Comparison of ENCODE assay signal across 16 cellular contexts in genomic region chr16:86457621-86458456, GRCh38. TPM values are rescaled to one million over a fixed set of nuclear protein-coding genes. Genes with fewer than 3 reads are reported as not detected.
DNase-seq lines count a peak whose midpoint lies in the region; ATAC-seq lines count a peak whose summit lies in the region.
"Had no signal": no experiment of that assay in that cellular context is flagged by ENCODE, and none has a peak within 500 bp of the region (broad histone marks: within the 10 kb centered on the region; RNA-seq: fewer than 3 reads in every experiment).

No MANE protein-coding gene starts in this region.

- no peak for ATAC-seq in activated T-cell treated with anti-CD3 and anti-CD28 coated beads, Interleukin-2, amount 50 U/mL, for 4 hours
- ATAC-seq: left colon had no signal

- no peaks in the 10 kb centered on the region for H3K4me1 Mint-ChIP-seq in activated T-cell treated with anti-CD3 and anti-CD28 coated beads, Interleukin-2, amount 50 U/mL, for 4 hours (ENCODE audit: low read depth)
- H3K4me1 Mint-ChIP-seq: activated naive CD8-positive, alpha-beta T cell treated with anti-CD3 and anti-CD28 coated beads for 36 hours had no signal

- H3K4me3 Mint-ChIP-seq in activated T-cell treated with anti-CD3 and anti-CD28 coated beads, Interleukin-2, amount 50 U/mL, for 4 hours = no peak overlapping the region
- H3K4me3 Mint-ChIP-seq: activated naive CD8-positive, alpha-beta T cell treated with anti-CD3 and anti-CD28 coated beads for 36 hours had no signal

- H3K36me3 Mint-ChIP-seq in activated T-cell treated with anti-CD3 and anti-CD28 coated beads, Interleukin-2, amount 50 U/mL, for 4 hours (ENCODE audit: insufficient read depth) = no peaks in the 10 kb centered on the region
- H3K36me3 Mint-ChIP-seq: activated naive CD8-positive, alpha-beta T cell treated with anti-CD3 and anti-CD28 coated beads for 36 hours had no signal

- H3K9me3 Mint-ChIP-seq in activated T-cell treated with anti-CD3 and anti-CD28 coated beads, Interleukin-2, amount 50 U/mL, for 4 hours = peaks cover 4% of the 10 kb centered on the region
- H3K9me3 Mint-ChIP-seq: activated naive CD8-positive, alpha-beta T cell treated with anti-CD3 and anti-CD28 coated beads for 36 hours had no signal

- DNase-seq in AG08395 (ENCODE audit: low spot score) (peak; percentile 87), HT1080 (ENCODE audit: low read depth) (peak; percentile 14), fibroblast of gingiva (ENCODE audit: low read depth) (peak; percentile 79), non-pigmented ciliary epithelial cell (ENCODE audit: low read depth) (peak; percentile 22), NCI-H128 (lab: John Stamatoyannopoulos, UW; ENCODE audit: unreplicated experiment) (no peak), cerebellar nuclear complex (lab: John Stamatoyannopoulos, UW) (no peak)
- DNase-seq in effector CD4-positive, alpha-beta T cell = no peak
- DNase-seq in activated T-cell treated with anti-CD3 and anti-CD28 coated beads, Interleukin-2, amount 50 U/mL, for 4 hours = no peak
- DNase-seq: activated naive CD8-positive, alpha-beta T cell treated with anti-CD3 and anti-CD28 coated beads for 36 hours; dermis blood vessel endothelial cell; NCI-H146; NCI-H774; SIG-M5; stimulated activated CD4-positive, alpha-beta T cell treated with anti-CD3 and anti-CD28 coated beads, Interleukin-15, amount 100 ng/mL, for 24 hours had no signal

- peaks cover 11% of the 10 kb centered on the region for H3K27me3 Mint-ChIP-seq in activated T-cell treated with anti-CD3 and anti-CD28 coated beads, Interleukin-2, amount 50 U/mL, for 4 hours (ENCODE audit: low read depth)

RNA-seq across cellular contexts. Expression of gene FOXF1, which starts 52.5 kb away (rescaled TPM):
- 0.10 TPM in 1 of 2 replicates, not detected in the other for total RNA-seq in HT1080 (2014; rRNA removed; shearing (Covaris generic))
- polyA plus RNA-seq in HT1080 (2015; cell fraction: cytosol; rRNA removed) = 0.02 TPM in 1 of 2 replicates, not detected in the other
- 0.08 TPM in 1 of 2 replicates, not detected in the other for polyA plus RNA-seq in HT1080 (2015; cell fraction: nucleus; rRNA removed)
- total RNA-seq in activated T-cell treated with anti-CD3 and anti-CD28 coated beads, Interleukin-2, amount 50 U/mL, for 4 hours = under 1 TPM; 0.05 to 0.08 (median 0.08) TPM
- total RNA-seq: activated naive CD8-positive, alpha-beta T cell treated with anti-CD3 and anti-CD28 coated beads for 36 hours had no signal
- polyA plus RNA-seq: neural cell had no signal

Comparison
In these comparisons a context has a peak if more than half of its experiments do, and no peak if none do; other contexts are left out.
1. DNase-seq: peak in AG08395 (single experiment), HT1080 (single experiment), fibroblast of gingiva (single experiment) and non-pigmented ciliary epithelial cell (single experiment); none in effector CD4-positive, alpha-beta T cell (single experiment), activated T-cell treated with anti-CD3 and anti-CD28 coated beads, Interleukin-2, amount 50 U/mL, for 4 hours (single experiment), NCI-H128 (single experiment) and cerebellar nuclear complex (0 of 2).